1 cellular context compared by ENCODE assay signal in genomic region chr15:77606142-77607034, GRCh38.
TF ChIP-seq lines count a peak whose summit lies in the region.

No MANE protein-coding gene starts in this region.

TF ChIP-seq in K562, 482 proteins besides CTCF, POLR2A, EP300 and RAD21 (continued from another document):
- TF ChIP-seq RBM15 (IDR thresholded peaks at IDR 0.05; ENCODE audit: insufficient read depth, low read length) (no peak), KDM1A (IDR thresholded peaks at IDR 0.05) (0 out of 4 replicates have a peak, but pooled peaks of 1 of the 2 experiments have one; percentile 4), BCOR (IDR thresholded peaks at IDR 0.05) (peak; percentile 62; the same call in 1 of the 2 replicates), CREB1 (IDR thresholded peaks at IDR 0.05) (no peak), CREB1 (CRISPR knock-in tag; IDR thresholded peaks at IDR 0.05) (no peak)
